In genomic region chr18:14941256-14941655, GRCh38 we compare ENCODE assay signal across 23 cellular contexts.
"Had no signal": no experiment of that assay in that cellular context is flagged by ENCODE, and none has a peak within 500 bp of the region (broad histone marks: within the 10 kb centered on the region; RNA-seq: fewer than 3 reads in every experiment).

No MANE protein-coding gene starts in this region.

- H3K9me3 Mint-ChIP-seq: activated CD8-positive, alpha-beta T cell treated with anti-CD3 and anti-CD28 coated beads for 36 hours; activated naive CD4-positive, alpha-beta T cell treated with anti-CD3 and anti-CD28 coated beads, Interleukin-2, amount 50 U/mL, for 72 hours; naive thymus-derived CD8-positive, alpha-beta T cell had no signal

- DNase-seq: activated CD4-positive, alpha-beta T cell treated with anti-CD3 and anti-CD28 coated beads for 48 hours; activated CD8-positive, alpha-beta T cell treated with anti-CD3 and anti-CD28 coated beads for 36 hours; activated gamma-delta T cell treated with Interleukin-2 at 50 U/mL for 16 hours; activated T-cell treated with anti-CD3 and anti-CD28 coated beads, Interleukin-2, amount 50 U/mL, for 1 hour; aorta; brain microvascular endothelial cell; central memory CD4-positive, alpha-beta T cell; endodermal cell; esophagus squamous epithelium; gastrocnemius medialis; hippocampal formation; naive thymus-derived CD8-positive, alpha-beta T cell; retina; sigmoid colon; spleen; stimulated activated CD4-positive, alpha-beta T cell treated with anti-CD3 and anti-CD28 coated beads, Interleukin-4, amount 100 ng/mL, for 1 hour; stimulated activated naive CD4-positive, alpha-beta T cell treated with Interleukin-2 at 50 U/mL for 16 hours; SW 1271; T-helper 17 cell; tibial artery had no signal

- H3K4me3 Mint-ChIP-seq: activated CD8-positive, alpha-beta T cell treated with anti-CD3 and anti-CD28 coated beads for 36 hours; endodermal cell; naive thymus-derived CD8-positive, alpha-beta T cell; neural progenitor cell; T-helper 17 cell had no signal

- H3K4me3 ChIP-seq: esophagus squamous epithelium, gastrocnemius medialis, neural progenitor cell, sigmoid colon, spleen, tibial artery had no signal

- H3K9me3 ChIP-seq: esophagus squamous epithelium, gastrocnemius medialis, sigmoid colon, spleen, tibial artery had no signal

- H3K36me3 Mint-ChIP-seq: activated naive CD4-positive, alpha-beta T cell treated with anti-CD3 and anti-CD28 coated beads, Interleukin-2, amount 50 U/mL, for 72 hours; naive thymus-derived CD8-positive, alpha-beta T cell; neural progenitor cell had no signal

- H3K36me3 ChIP-seq: brain microvascular endothelial cell, esophagus squamous epithelium, gastrocnemius medialis, neural progenitor cell, sigmoid colon, spleen, tibial artery had no signal

- H3K4me1 ChIP-seq: esophagus squamous epithelium, gastrocnemius medialis, neural progenitor cell, sigmoid colon, spleen, tibial artery had no signal

- H3K4me1 Mint-ChIP-seq: endodermal cell; naive thymus-derived CD8-positive, alpha-beta T cell; neural progenitor cell; T-helper 17 cell had no signal

- H3K27me3 ChIP-seq: brain microvascular endothelial cell, esophagus squamous epithelium, gastrocnemius medialis, neural progenitor cell, sigmoid colon, spleen, tibial artery had no signal

- H3K27ac Mint-ChIP-seq: activated CD8-positive, alpha-beta T cell treated with anti-CD3 and anti-CD28 coated beads for 36 hours; activated naive CD4-positive, alpha-beta T cell treated with anti-CD3 and anti-CD28 coated beads, Interleukin-2, amount 50 U/mL, for 72 hours; endodermal cell; naive thymus-derived CD8-positive, alpha-beta T cell; neural progenitor cell; progenitor cell of endocrine pancreas; T-helper 17 cell had no signal

- H3K27ac ChIP-seq: brain microvascular endothelial cell, esophagus squamous epithelium, gastrocnemius medialis, neural progenitor cell, sigmoid colon, tibial artery had no signal

- ATAC-seq: activated CD8-positive, alpha-beta T cell treated with anti-CD3 and anti-CD28 coated beads for 36 hours; activated naive CD4-positive, alpha-beta T cell treated with anti-CD3 and anti-CD28 coated beads, Interleukin-2, amount 50 U/mL, for 72 hours; gastrocnemius medialis; naive thymus-derived CD8-positive, alpha-beta T cell; T-helper 17 cell had no signal
